In the genomic region with DNA sequence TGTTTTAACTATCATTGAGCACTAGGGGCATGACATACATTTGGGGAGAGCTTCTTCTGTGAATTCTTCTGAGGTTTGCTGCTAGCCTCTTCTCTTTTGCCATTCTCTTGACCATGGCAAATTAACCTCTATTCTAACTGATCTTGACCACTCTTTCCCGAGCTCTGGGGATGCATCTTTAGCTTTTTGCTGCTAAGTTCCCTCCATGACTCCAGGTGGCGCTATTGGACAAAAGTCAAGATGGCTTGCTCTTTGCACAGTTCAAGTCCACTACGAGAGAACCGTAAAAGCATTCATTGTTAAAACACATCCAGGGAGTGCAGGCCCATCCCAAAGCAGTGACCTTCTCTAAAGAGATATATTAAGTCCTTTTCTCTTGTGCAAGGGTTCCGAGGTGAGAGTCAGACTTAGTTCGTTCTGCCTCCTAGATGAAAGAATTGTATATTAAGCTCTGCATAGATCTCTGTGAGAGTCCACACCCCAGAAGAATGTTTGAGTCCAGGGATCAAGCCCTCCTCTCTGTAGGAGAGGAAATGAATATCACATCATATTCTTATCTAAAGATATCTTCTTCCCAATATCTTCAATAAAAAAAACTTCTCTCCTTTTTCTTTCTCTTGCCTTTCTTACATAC, we compare ENCODE assay signal across 9 cellular contexts.
A peak's percentile ranks its signal among the peaks of the same experiment; 100 is the strongest.
DNase-seq lines count a peak whose midpoint lies in the region; ATAC-seq and TF ChIP-seq lines count a peak whose summit lies in the region.
"Had no signal": no experiment of that assay in that cellular context is flagged by ENCODE, and none has a peak within 500 bp of the region (broad histone marks: within the 10 kb centered on the region; RNA-seq: fewer than 3 reads in every experiment).

No MANE protein-coding gene starts in this region.

- H3K4me1 Mint-ChIP-seq in osteocyte (ENCODE audit: unreplicated experiment), result peaks cover 42% of the 10 kb centered on the region
- H3K4me1 Mint-ChIP-seq in natural killer cell, result no peaks in the 10 kb centered on the region
- no peaks in the 10 kb centered on the region for H3K4me1 Mint-ChIP-seq in activated CD4-positive, alpha-beta memory T cell treated with anti-CD3 and anti-CD28 coated beads for 36 hours (ENCODE audit: low read depth)

- H3K27ac Mint-ChIP-seq in osteocyte (ENCODE audit: unreplicated experiment) (peak overlapping the region; percentile 78), natural killer cell (no peak overlapping the region)
- H3K27ac Mint-ChIP-seq in activated CD4-positive, alpha-beta memory T cell treated with anti-CD3 and anti-CD28 coated beads for 36 hours, result no peak overlapping the region

- in situ Hi-C loops in Panc1 (cut with HindIII; ENCODE audit: low pct_unique_long_range_greater_than_20kb, low sequenced_read_pairs), result no loop called here

- BruUV-seq in Panc1 (replicated peaks; lab: Mats Ljungman, UMichigan), result no TSS peak

- no peaks in the 10 kb centered on the region for H3K27me3 Mint-ChIP-seq in osteocyte (ENCODE audit: unreplicated experiment)
- H3K27me3 Mint-ChIP-seq in natural killer cell (ENCODE audit: low read depth in 2 of 2), result no peaks in the 10 kb centered on the region
- H3K27me3 Mint-ChIP-seq in activated CD4-positive, alpha-beta memory T cell treated with anti-CD3 and anti-CD28 coated beads for 36 hours, result no peaks in the 10 kb centered on the region

- TF ChIP-seq CTCF in AG04449 (IDR thresholded peaks at IDR 0.05; ENCODE audit: insufficient read depth, low read length, missing control alignments) (peak; percentile 0), Panc1 (IDR thresholded peaks at IDR 0.05) (peak; percentile 84), epithelial cell of esophagus (IDR thresholded peaks at IDR 0.05; ENCODE audit: insufficient read depth, low read depth, low read length, missing control alignments) (peak; percentile 67), osteocyte (IDR thresholded peaks at IDR 0.05) (peak; percentile 93), natural killer cell (IDR thresholded peaks at IDR 0.05) (no peak)

- H3K27ac ChIP-seq in Panc1 (ENCODE audit: low read length), result no peak overlapping the region; the same call in 1 of the 2 replicates
- H3K27ac ChIP-seq: epithelial cell of prostate had no signal

- H3K36me3 Mint-ChIP-seq in osteocyte (ENCODE audit: unreplicated experiment), result peaks cover 6% of the 10 kb centered on the region
- no peaks in the 10 kb centered on the region for H3K36me3 Mint-ChIP-seq in natural killer cell
- no peaks in the 10 kb centered on the region for H3K36me3 Mint-ChIP-seq in activated CD4-positive, alpha-beta memory T cell treated with anti-CD3 and anti-CD28 coated beads for 36 hours

- H3K4me3 ChIP-seq in AG04449 (ENCODE audit: low read depth, low read length), result no peak overlapping the region
- no peak overlapping the region for H3K4me3 ChIP-seq in Panc1 (ENCODE audit: low read depth in 2 of 2, low read length in 2 of 2)
- H3K4me3 ChIP-seq in epithelial cell of esophagus (ENCODE audit: low read length), result no peak overlapping the region

- H3K9me3 ChIP-seq in Panc1 (ENCODE audit: control insufficient read depth, insufficient read depth, low read depth, low read length), result no peaks in the 10 kb centered on the region

- intact Hi-C loops in Panc1 (cut with micrococcal nuclease; ENCODE audit: unreplicated experiment) (loop anchor here (2.0 to 5.0 kb wide), 2 partner anchors 362 to 1192 kb away; no protein-coding TSS in a partner anchor), natural killer cell (cut with micrococcal nuclease) (no loop called here)
- intact Hi-C loops in activated CD4-positive, alpha-beta memory T cell treated with anti-CD3 and anti-CD28 coated beads for 36 hours (cut with micrococcal nuclease), result no loop called here

- peaks cover 11% of the 10 kb centered on the region for H3K9me3 Mint-ChIP-seq in osteocyte (ENCODE audit: unreplicated experiment)
- H3K9me3 Mint-ChIP-seq in natural killer cell, result peaks cover 13 to 14% of the 10 kb centered on the region in 2 donors
- peaks cover 3% of the 10 kb centered on the region for H3K9me3 Mint-ChIP-seq in activated CD4-positive, alpha-beta memory T cell treated with anti-CD3 and anti-CD28 coated beads for 36 hours

- H3K27me3 ChIP-seq in Panc1 (ENCODE audit: control insufficient read depth, insufficient read depth, low read length), result no peaks in the 10 kb centered on the region

- CTCF ChIA-PET in AG04449 (lab: Yijun Ruan, JAX), result interaction anchor here (1.0 kb wide), 1 partner anchor 1191 kb away, joined by 3 read pairs; no protein-coding TSS in a partner anchor
- CTCF ChIA-PET in Panc1 (lab: Charles Lee), result interaction anchor here (0.6 to 1.1 kb wide), 4 partner anchors 518 to 1192 kb away, joined by 3 to 6 read pairs (median 4); no protein-coding TSS in a partner anchor
- CTCF ChIA-PET in activated CD4-positive, alpha-beta memory T cell treated with anti-CD3 and anti-CD28 coated beads for 36 hours (lab: Charles Lee), result interaction anchor here (1.0 kb wide), 1 partner anchor 9 kb away, joined by 3 read pairs; no protein-coding TSS in a partner anchor

- no peak overlapping the region for H3K4me3 Mint-ChIP-seq in osteocyte (ENCODE audit: unreplicated experiment)
- H3K4me3 Mint-ChIP-seq in natural killer cell, result no peak overlapping the region
- no peak overlapping the region for H3K4me3 Mint-ChIP-seq in activated CD4-positive, alpha-beta memory T cell treated with anti-CD3 and anti-CD28 coated beads for 36 hours

- POLR2A ChIA-PET in AG04449 (lab: Yijun Ruan, JAX) (no interaction called here), Panc1 (lab: Charles Lee) (no interaction called here)
- POLR2A ChIA-PET in activated CD4-positive, alpha-beta memory T cell treated with anti-CD3 and anti-CD28 coated beads for 36 hours (lab: Charles Lee), result no interaction called here

- no peak for DNase-seq in AG04449 (ENCODE audit: low read depth, low spot score)
- peak; percentile 66 for DNase-seq in LoVo (ENCODE audit: low spot score)
- DNase-seq in Panc1 (ENCODE audit: low read depth, low spot score), result peak; percentile 65
- DNase-seq in epithelial cell of esophagus (ENCODE audit: low read depth), result peak; percentile 69
- no peak for DNase-seq in osteocyte (ENCODE audit: extremely low spot score, unreplicated experiment)
- DNase-seq in natural killer cell, result no peak
- no peak for DNase-seq in activated CD4-positive, alpha-beta memory T cell treated with anti-CD3 and anti-CD28 coated beads for 36 hours

- H3K36me3 ChIP-seq in Panc1 (ENCODE audit: control insufficient read depth, insufficient read depth, low read length), result no peaks in the 10 kb centered on the region

- peak; percentile 76 for ATAC-seq in GM18858 (IDR thresholded peaks at IDR 0.05; ENCODE audit: unreplicated experiment)
- peak; percentile 93 for ATAC-seq in Panc1
- ATAC-seq in natural killer cell, result no peak

- no peaks in the 10 kb centered on the region for H3K4me1 ChIP-seq in Panc1 (ENCODE audit: control insufficient read depth, insufficient read depth, low read length)

Comparison
In these comparisons a context has a peak if more than half of its experiments do, and no peak if none do; other contexts are left out.
1. DNase-seq: peak in LoVo (single experiment), Panc1 (single experiment) and epithelial cell of esophagus (single experiment); none in AG04449 (single experiment), osteocyte (single experiment), natural killer cell (single experiment) and activated CD4-positive, alpha-beta memory T cell treated with anti-CD3 and anti-CD28 coated beads for 36 hours (single experiment).
2. ATAC-seq: peak in GM18858 (single experiment) and Panc1 (single experiment); none in natural killer cell (0 of 3).